Comparison of ENCODE assay signal across 8 cellular contexts in the genomic region with DNA sequence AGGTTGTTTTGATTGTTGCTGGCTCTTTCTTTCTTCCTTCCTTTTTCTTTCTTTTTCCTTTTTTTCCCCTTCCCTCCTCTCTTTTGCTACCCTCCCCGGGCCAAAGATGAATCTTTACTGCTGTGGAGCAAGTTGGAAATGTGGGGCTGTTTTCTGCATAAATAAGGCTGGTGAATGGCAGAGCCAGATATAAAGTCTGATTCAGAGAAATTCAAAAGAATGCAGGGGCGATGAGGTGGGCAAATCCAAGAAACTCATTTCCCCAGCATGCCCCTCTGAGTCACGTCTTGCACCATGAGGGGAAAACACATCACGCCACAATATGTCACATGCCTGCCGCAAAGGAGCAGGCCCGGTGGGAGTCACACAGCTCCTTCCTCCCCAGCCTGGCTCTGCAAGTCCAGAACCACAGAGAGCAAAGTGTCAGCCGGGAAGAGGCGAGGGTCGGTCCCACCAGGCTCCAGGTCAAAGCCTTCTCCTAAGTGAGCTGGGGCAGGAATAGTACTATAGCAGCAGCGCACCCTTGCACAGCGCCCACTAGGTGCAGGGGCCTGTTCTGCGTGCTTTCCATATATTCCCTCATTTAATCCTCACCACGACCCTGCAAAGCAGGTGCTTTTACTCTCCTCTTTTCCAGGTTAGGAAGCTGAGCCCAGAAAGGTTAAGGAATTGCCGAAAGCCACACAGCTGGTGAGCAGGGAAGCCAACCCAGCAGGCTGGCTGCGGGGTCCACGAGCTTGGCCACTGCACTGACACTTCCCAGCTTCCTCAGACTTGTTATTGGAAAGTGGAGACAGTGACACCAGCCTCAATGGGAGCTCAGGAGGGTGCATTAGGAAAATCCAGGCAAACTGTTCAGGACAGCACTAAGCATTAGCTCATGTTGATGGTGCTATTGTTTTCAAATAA.
DNase-seq lines count a peak whose midpoint lies in the region; ATAC-seq, FAIRE-seq and TF ChIP-seq lines count a peak whose summit lies in the region.

No MANE protein-coding gene starts in this region.

- DNase-seq in 8988T (peak; percentile 75), GM13976 (ENCODE audit: low spot score) (peak; percentile 62), NCI-H146 treated with DMSO at 0.1 percent for 48 hours (lab: John Stamatoyannopoulos, UW; ENCODE audit: unreplicated experiment) (peak; percentile 55), bronchial epithelial cell (ENCODE audit: low read depth) (peak; percentile 91), islet precursor cell (peak; percentile 94)
- DNase-seq in stimulated activated CD4-positive, alpha-beta T cell treated with anti-CD3 and anti-CD28 coated beads, Interleukin-12 subunit alpha, Interleukin-12 subunit beta, amount 100 ng/mL, for 4 hours = peak; percentile 49

- no peaks in the 10 kb centered on the region for H3K27me3 ChIP-seq in bronchial epithelial cell (ENCODE audit: control insufficient read depth, insufficient read depth, low read length)

- H3K36me3 ChIP-seq in bronchial epithelial cell (ENCODE audit: control insufficient read depth, insufficient read depth, low read length) = no peaks in the 10 kb centered on the region

- H3K27ac ChIP-seq in VCaP = peak overlapping the region; percentile 97

- peak overlapping the region; percentile 38 for H3K4me3 ChIP-seq in bronchial epithelial cell (ENCODE audit: low read depth, low read length)

- TF ChIP-seq CTCF in GM13976 (IDR thresholded peaks at IDR 0.05; ENCODE audit: borderline replicate concordance, control extremely low read depth, extremely low read depth, insufficient read depth, missing control alignments) (peak; percentile 66), VCaP (conservative IDR thresholded peaks at IDR 0.05) (peak; percentile 78), bronchial epithelial cell (IDR thresholded peaks at IDR 0.05; ENCODE audit: insufficient read depth, low read length, severe bottlenecking) (peak; percentile 84)

- peak; percentile 28 for FAIRE-seq in bronchial epithelial cell (lab: Jason Lieb, UNC)

- in situ Hi-C loops in GM13976 (cut with MboI; ENCODE audit: low sequenced_read_pairs, unreplicated experiment) = no loop called here

- no peak for ATAC-seq in GM21723 (IDR thresholded peaks at IDR 0.05; ENCODE audit: unreplicated experiment)
